22 cellular contexts compared by ENCODE assay signal in the genomic region with DNA sequence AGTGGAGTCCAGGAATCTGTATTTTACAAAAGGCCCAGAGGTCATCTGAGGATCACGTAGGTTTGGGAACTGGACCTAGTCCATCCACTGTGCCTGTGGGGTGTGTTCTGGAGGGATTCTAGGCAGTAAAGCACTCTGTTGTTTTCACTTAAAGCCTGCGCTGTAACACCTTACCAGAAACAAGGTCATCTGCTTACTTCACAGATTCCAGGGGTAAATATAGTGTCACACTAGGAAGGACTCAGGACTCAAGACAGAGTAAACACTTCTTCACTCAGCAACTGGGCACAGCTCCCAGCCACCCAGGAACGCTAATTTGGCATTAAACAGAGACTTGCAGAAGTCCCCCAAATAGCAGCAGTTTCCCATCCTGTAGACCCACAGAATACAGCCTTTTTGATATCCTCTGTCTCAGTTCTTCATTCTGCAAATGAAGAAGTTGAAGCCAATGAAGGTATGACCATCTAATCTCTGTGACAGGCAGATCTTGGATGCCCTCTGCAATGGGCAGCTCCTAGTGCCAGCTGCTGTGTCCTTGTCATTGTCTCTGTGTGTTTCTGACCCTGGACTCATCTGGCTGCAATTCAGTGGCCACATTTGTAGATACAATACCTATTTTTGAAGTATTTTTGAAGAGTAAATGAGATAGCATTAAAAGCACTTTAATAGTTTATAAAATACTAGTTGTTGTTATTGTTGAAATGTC.
A peak's percentile ranks its signal among the peaks of the same experiment; 100 is the strongest.
DNase-seq lines count a peak whose midpoint lies in the region; ATAC-seq, FAIRE-seq and TF ChIP-seq lines count a peak whose summit lies in the region.
"Had no signal": no experiment of that assay in that cellular context is flagged by ENCODE, and none has a peak within 500 bp of the region (broad histone marks: within the 10 kb centered on the region; RNA-seq: fewer than 3 reads in every experiment).

No MANE protein-coding gene starts in this region.

- ATAC-seq in heart left ventricle (peak; percentile 51 to 87 (median 70)), pancreas (peak in 3 of 4 donors; percentile 26 to 59 (median 32)), upper lobe of left lung (ENCODE audit: low FRiP score in 2 of 2) (peak; percentile 29 to 74), right lobe of liver (no peak)
- no peak for ATAC-seq in CD8-positive, alpha-beta T cell
- ATAC-seq: GM12878, SK-N-SH treated with all-trans-retinoic acid at 6 μM for 48 hours had no signal

- H3K36me3 ChIP-seq in heart left ventricle: no peaks in the 10 kb centered on the region
- no peaks in the 10 kb centered on the region for H3K36me3 ChIP-seq in pancreas
- no peaks in the 10 kb centered on the region for H3K36me3 ChIP-seq in upper lobe of left lung
- no peaks in the 10 kb centered on the region for H3K36me3 ChIP-seq in CD8-positive, alpha-beta T cell (ENCODE audit: insufficient read depth, low read length)
- no peaks in the 10 kb centered on the region for H3K36me3 ChIP-seq in right lobe of liver
- H3K36me3 ChIP-seq: BLaER1 treated with 17β-estradiol and CSF1 and Interleukin-3, amounts not matched to agents 10 nM and 100 nM had no signal

- CTCF ChIA-PET in CD8-positive, alpha-beta T cell (lab: Charles Lee): no interaction called here

- H3K27ac ChIP-seq in heart left ventricle (peak overlapping the region in 1 of 12 donors; percentile 45), pancreas (no peak overlapping the region), upper lobe of left lung (no peak overlapping the region), right lobe of liver (no peak overlapping the region)
- no peak overlapping the region for H3K27ac ChIP-seq in CD8-positive, alpha-beta T cell (ENCODE audit: low read depth, low read length)
- H3K27ac ChIP-seq: 22Rv1; BLaER1 treated with 17β-estradiol and CSF1 and Interleukin-3, amounts not matched to agents 10 nM and 100 nM; RWPE1 had no signal

- peak in 1 of 4 donors; percentile 60 for TF ChIP-seq EP300 in upper lobe of left lung (IDR thresholded peaks at IDR 0.05)

- TF ChIP-seq POLR2A in heart left ventricle (IDR thresholded peaks at IDR 0.05) (no peak), upper lobe of left lung (IDR thresholded peaks at IDR 0.05) (no peak), right lobe of liver (IDR thresholded peaks at IDR 0.05) (no peak)

- H3K4me3 Mint-ChIP-seq in CD8-positive, alpha-beta T cell: no peak overlapping the region
- H3K4me3 Mint-ChIP-seq: CD4-positive, alpha-beta memory T cell had no signal

- intact Hi-C loops in heart left ventricle (cut with DNase I) (no loop called here), pancreas (cut with DNase I) (no loop called here), right lobe of liver (cut with DNase I) (no loop called here)
- intact Hi-C loops in CD8-positive, alpha-beta T cell (cut with DNase I, micrococcal nuclease): no loop called here

- peak; percentile 6 for DNase-seq in NCI-H2029 (lab: John Stamatoyannopoulos, UW)
- DNase-seq in NCI-H2029 treated with DMSO at 0.1 percent for 48 hours (lab: John Stamatoyannopoulos, UW): no peak
- DNase-seq in heart left ventricle: peak in 1 of 5 donors; percentile 25
- DNase-seq in pancreas: no peak
- peak in 1 of 2 donors; percentile 64 for DNase-seq in upper lobe of left lung
- no peak for DNase-seq in CD8-positive, alpha-beta T cell
- DNase-seq in NCI-H1694 (lab: John Stamatoyannopoulos, UW): no peak
- no peak for DNase-seq in right lobe of liver
- DNase-seq: CD4-positive, alpha-beta memory T cell; DND-41; H7; KBM-7; NCI-H1105 treated with DMSO at 0.1 percent for 48 hours; NCI-H1694 treated with DMSO at 0.1 percent for 48 hours; NCI-H2107; NCI-H510A; NK-92 treated with Interleukin-12 subunit alpha and Interleukin-12 subunit beta, amount 100 ng/mL, for 24 hours had no signal

- no peak overlapping the region for H3K4me3 ChIP-seq in heart left ventricle
- H3K4me3 ChIP-seq in pancreas: no peak overlapping the region
- no peak overlapping the region for H3K4me3 ChIP-seq in upper lobe of left lung
- no peak overlapping the region for H3K4me3 ChIP-seq in CD8-positive, alpha-beta T cell (ENCODE audit: low read depth, low read length)
- H3K4me3 ChIP-seq in right lobe of liver: no peak overlapping the region
- H3K4me3 ChIP-seq: BLaER1 treated with 17β-estradiol and CSF1 and Interleukin-3, amounts not matched to agents 10 nM and 100 nM; GM12878 had no signal

- H3K4me1 ChIP-seq in heart left ventricle: peaks cover 0 to 8% (median 0%) of the 10 kb centered on the region in 12 donors
- H3K4me1 ChIP-seq in pancreas: no peaks in the 10 kb centered on the region
- H3K4me1 ChIP-seq in upper lobe of left lung: peaks cover 0 to 5% (median 2%) of the 10 kb centered on the region in 4 donors
- no peaks in the 10 kb centered on the region for H3K4me1 ChIP-seq in CD8-positive, alpha-beta T cell (ENCODE audit: insufficient read depth, low read length)
- H3K4me1 ChIP-seq in right lobe of liver: no peaks in the 10 kb centered on the region
- H3K4me1 ChIP-seq: BLaER1 treated with 17β-estradiol and CSF1 and Interleukin-3, amounts not matched to agents 10 nM and 100 nM had no signal

- POLR2A ChIA-PET in CD8-positive, alpha-beta T cell (lab: Charles Lee): no interaction called here

- TF ChIP-seq CTCF in heart left ventricle (IDR thresholded peaks at IDR 0.05) (no peak), pancreas (IDR thresholded peaks at IDR 0.05) (no peak), upper lobe of left lung (IDR thresholded peaks at IDR 0.05) (no peak), right lobe of liver (IDR thresholded peaks at IDR 0.05) (no peak)
- no peak for TF ChIP-seq CTCF in CD8-positive, alpha-beta T cell (IDR thresholded peaks at IDR 0.05)

- no peaks in the 10 kb centered on the region for H3K36me3 Mint-ChIP-seq in CD8-positive, alpha-beta T cell
- H3K36me3 Mint-ChIP-seq: CD4-positive, alpha-beta memory T cell had no signal

- no peaks in the 10 kb centered on the region for H3K4me1 Mint-ChIP-seq in CD8-positive, alpha-beta T cell (ENCODE audit: low read depth)
- H3K4me1 Mint-ChIP-seq: CD4-positive, alpha-beta memory T cell had no signal

- H3K27me3 ChIP-seq in heart left ventricle (no peaks in the 10 kb centered on the region), pancreas (no peaks in the 10 kb centered on the region), upper lobe of left lung (no peaks in the 10 kb centered on the region), right lobe of liver (no peaks in the 10 kb centered on the region)
- no peaks in the 10 kb centered on the region for H3K27me3 ChIP-seq in CD8-positive, alpha-beta T cell (ENCODE audit: insufficient read depth, low read length)

- H3K9me3 Mint-ChIP-seq in CD8-positive, alpha-beta T cell: no peaks in the 10 kb centered on the region

- WGBS in heart left ventricle, 4 donors: 38 to 56% (median 49%) methylated on average over 3 of the region's 3 CpGs
- 32 to 38% methylated on average over 3 of the region's 3 CpGs for WGBS in pancreas, 2 donors
- 45 to 79% methylated on average over 2 to 3 of the region's 3 CpGs for WGBS in upper lobe of left lung, 2 donors
- 53% methylated on average over 3 of the region's 3 CpGs for WGBS in right lobe of liver (ENCODE audit: insufficient coverage, low coverage, low lambda C conversion rate, missing lambda C conversion rate)

- H3K9me3 ChIP-seq in heart left ventricle (no peaks in the 10 kb centered on the region), pancreas (no peaks in the 10 kb centered on the region), upper lobe of left lung (no peaks in the 10 kb centered on the region), right lobe of liver (no peaks in the 10 kb centered on the region)
- H3K9me3 ChIP-seq in CD8-positive, alpha-beta T cell (ENCODE audit: low read length): no peaks in the 10 kb centered on the region
- H3K9me3 ChIP-seq: BLaER1 treated with 17β-estradiol and CSF1 and Interleukin-3, amounts not matched to agents 10 nM and 100 nM had no signal

- H3K27ac Mint-ChIP-seq in CD8-positive, alpha-beta T cell: no peak overlapping the region
- H3K27ac Mint-ChIP-seq: CD4-positive, alpha-beta memory T cell had no signal

- no peak for FAIRE-seq in pancreas (lab: Jason Lieb, UNC)
- FAIRE-seq: GM12878 had no signal

- H3K27me3 Mint-ChIP-seq in CD8-positive, alpha-beta T cell (ENCODE audit: low read depth): peaks cover 2% of the 10 kb centered on the region

Comparison
In these comparisons a context has a peak if more than half of its experiments do, and no peak if none do; other contexts are left out.
1. ATAC-seq: peak in heart left ventricle (4 of 4), pancreas (3 of 4) and upper lobe of left lung (2 of 2); none in CD8-positive, alpha-beta T cell (single experiment) and right lobe of liver (0 of 4).